Comparison of ENCODE assay signal across 8 cellular contexts in the genomic region with DNA sequence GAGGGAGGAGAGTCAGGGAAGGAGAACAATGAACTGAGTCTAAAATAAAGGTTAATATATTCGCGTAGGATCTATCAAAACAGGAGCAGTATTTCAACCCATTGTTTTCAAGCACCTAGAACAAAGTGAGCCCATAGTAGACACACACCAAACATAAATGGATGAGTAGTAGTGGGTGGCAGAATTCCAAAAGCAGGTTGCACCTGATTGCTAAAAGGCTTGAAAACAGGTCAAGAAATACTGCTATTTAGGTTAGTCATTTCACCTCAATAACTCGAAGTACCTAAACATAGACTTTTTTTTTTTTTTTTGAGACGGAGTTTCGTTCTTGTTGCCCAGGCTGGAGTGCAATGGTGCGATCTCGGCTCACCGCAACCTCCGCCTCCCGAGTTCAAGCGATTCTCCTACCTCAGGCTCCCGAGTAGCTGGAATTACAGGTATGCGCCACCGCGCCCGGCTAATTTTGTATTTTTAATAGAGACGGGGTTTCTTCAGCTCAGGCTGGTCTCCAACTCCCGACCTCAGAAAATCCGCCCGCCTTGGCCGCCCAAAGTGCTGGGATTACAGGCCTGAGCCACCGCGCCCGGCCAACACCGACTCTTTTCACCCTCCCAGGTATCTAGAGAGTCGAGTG. TPM values are rescaled to one million over a fixed set of nuclear protein-coding genes. Genes with fewer than 3 reads are reported as not detected.
DNase-seq lines count a peak whose midpoint lies in the region; ATAC-seq and TF ChIP-seq lines count a peak whose summit lies in the region.

No MANE protein-coding gene starts in this region.

- H3K18ac ChIP-seq in mesendoderm (ENCODE audit: low read length) = peak overlapping the region; percentile 23

- H3K4ac ChIP-seq in mesendoderm (ENCODE audit: low read depth, low read length) = no peak overlapping the region

- H4K5ac ChIP-seq in mesendoderm (ENCODE audit: low read length) = no peak overlapping the region

- TF ChIP-seq POLR2A in breast epithelium (IDR thresholded peaks at IDR 0.05) = no peak

- no peak for TF ChIP-seq CTCF in AG09309 (IDR thresholded peaks at IDR 0.05; ENCODE audit: control insufficient read depth, insufficient read depth, low read depth, low read length, missing control alignments)
- no peak for TF ChIP-seq CTCF in breast epithelium (IDR thresholded peaks at IDR 0.05)

- H2AK5ac ChIP-seq in mesendoderm (ENCODE audit: low read length) = no peak overlapping the region

- no peak overlapping the region for H2BK120ac ChIP-seq in mesendoderm (ENCODE audit: low read depth, low read length)

- peaks cover 9% of the 10 kb centered on the region; the same call in 1 of the 2 replicates for H3K27me3 ChIP-seq in HUES6 (ENCODE audit: control insufficient read depth, insufficient read depth, low read length)
- H3K27me3 ChIP-seq in breast epithelium = no peaks in the 10 kb centered on the region
- no peaks in the 10 kb centered on the region for H3K27me3 ChIP-seq in mesendoderm (ENCODE audit: insufficient read depth, low read length, poor library complexity)

- H3K36me3 ChIP-seq in HUES6 (ENCODE audit: control insufficient read depth, insufficient read depth, low read length) (no peaks in the 10 kb centered on the region), breast epithelium (no peaks in the 10 kb centered on the region), mesendoderm (ENCODE audit: control insufficient read depth, insufficient read depth, low read length) (no peaks in the 10 kb centered on the region)

- ATAC-seq in GM19023 (IDR thresholded peaks at IDR 0.05; ENCODE audit: unreplicated experiment) = no peak

- H3K79me1 ChIP-seq in mesendoderm (ENCODE audit: low read length) = peaks cover 2% of the 10 kb centered on the region

- no peak for DNase-seq in AG09309 (ENCODE audit: low read depth)
- no peak for DNase-seq in breast epithelium (ENCODE audit: low spot score in 2 of 2)
- DNase-seq in mesendoderm = no peak
- DNase-seq in foreskin melanocyte = no peak
- no peak for DNase-seq in NOMO-1 (lab: John Stamatoyannopoulos, UW; ENCODE audit: unreplicated experiment in 2 of 2)
- no peak for DNase-seq in AML-193 (lab: John Stamatoyannopoulos, UW)

- H4K8ac ChIP-seq in mesendoderm (ENCODE audit: low read depth, low read length) = no peak overlapping the region

- no peak overlapping the region for H2BK15ac ChIP-seq in mesendoderm (replicated peaks; ENCODE audit: low read depth)

- intact Hi-C loops in breast epithelium (cut with DNase I; ENCODE audit: low total_unique reads) = loop anchor here (10.0 kb wide), 1 partner anchor 355 kb away; no protein-coding TSS in a partner anchor

- H3K4me1 ChIP-seq in HUES6 (ENCODE audit: control insufficient read depth, insufficient read depth, low read length) = peaks cover 35% of the 10 kb centered on the region
- peaks cover 0 to 3% of the 10 kb centered on the region in 2 donors for H3K4me1 ChIP-seq in breast epithelium
- H3K4me1 ChIP-seq in mesendoderm (ENCODE audit: control insufficient read depth, low read depth, low read length) = peaks cover 11% of the 10 kb centered on the region

- H3K4me3 ChIP-seq in AG09309 (ENCODE audit: control insufficient read depth, low read depth, low read length) = peak overlapping the region; percentile 58
- peak overlapping the region; percentile 67 for H3K4me3 ChIP-seq in HUES6 (ENCODE audit: low read depth, low read length)
- peak overlapping the region; percentile 81 to 95 (median 94) for H3K4me3 ChIP-seq in breast epithelium
- peak overlapping the region; percentile 7 for H3K4me3 ChIP-seq in mesendoderm (ENCODE audit: low read length)

- no peak overlapping the region for H3K23ac ChIP-seq in mesendoderm (ENCODE audit: low read length)

- H3K9ac ChIP-seq in HUES6 (ENCODE audit: low read length) (peak overlapping the region; percentile 20), mesendoderm (ENCODE audit: low read length) (peak overlapping the region; percentile 82)

- no peaks in the 10 kb centered on the region for H3K9me3 ChIP-seq in HUES6 (ENCODE audit: control insufficient read depth, insufficient read depth, low read depth, low read length)
- no peaks in the 10 kb centered on the region for H3K9me3 ChIP-seq in breast epithelium

- no peak overlapping the region for H2BK5ac ChIP-seq in mesendoderm (ENCODE audit: low read length)

- peak overlapping the region; percentile 23 for H3K4me2 ChIP-seq in mesendoderm (ENCODE audit: low read length)

- H3K27ac ChIP-seq in HUES6 (ENCODE audit: low read depth, low read length) (peak overlapping the region; percentile 20; the same call in 1 of the 2 replicates), breast epithelium (peak overlapping the region; percentile 95 to 99), mesendoderm (ENCODE audit: low read depth, low read length) (peak overlapping the region; percentile 85)

- H3K79me2 ChIP-seq in mesendoderm (ENCODE audit: control insufficient read depth, insufficient read depth, low read length) = peaks cover 6% of the 10 kb centered on the region

- H3K56ac ChIP-seq in mesendoderm (ENCODE audit: low read length) = peak overlapping the region; percentile 77

- WGBS in mesendoderm (ENCODE audit: extremely low coverage, insufficient coverage, low lambda C conversion rate) = no CpG with 5 or more reads among the region's 26 CpGs

RNA-seq across cellular contexts. Expression of a gene that starts 0.9 kb away (rescaled TPM):
- 10 to 100 TPM; 40.0 to 99.9 (median 47.9) TPM for total RNA-seq in breast epithelium
- polyA plus RNA-seq in mesendoderm (2013, experiment 1 of 2) = 16.9 TPM
- polyA plus RNA-seq in mesendoderm (2013, experiment 2 of 2) = 16.2 TPM

Comparison
In these comparisons a context has a peak if more than half of its experiments do, and no peak if none do; other contexts are left out.
1. H3K4me3 ChIP-seq: peak in every context shown above with its lines; median percentile 94 in breast epithelium; 67 in HUES6; 58 in AG09309; 7 in mesendoderm.
2. H3K27ac ChIP-seq: peak in every context shown above with its lines; median percentile 97 in breast epithelium; 85 in mesendoderm; 20 in HUES6.